ENCODE assay signal across 3 cellular contexts in the genomic region with DNA sequence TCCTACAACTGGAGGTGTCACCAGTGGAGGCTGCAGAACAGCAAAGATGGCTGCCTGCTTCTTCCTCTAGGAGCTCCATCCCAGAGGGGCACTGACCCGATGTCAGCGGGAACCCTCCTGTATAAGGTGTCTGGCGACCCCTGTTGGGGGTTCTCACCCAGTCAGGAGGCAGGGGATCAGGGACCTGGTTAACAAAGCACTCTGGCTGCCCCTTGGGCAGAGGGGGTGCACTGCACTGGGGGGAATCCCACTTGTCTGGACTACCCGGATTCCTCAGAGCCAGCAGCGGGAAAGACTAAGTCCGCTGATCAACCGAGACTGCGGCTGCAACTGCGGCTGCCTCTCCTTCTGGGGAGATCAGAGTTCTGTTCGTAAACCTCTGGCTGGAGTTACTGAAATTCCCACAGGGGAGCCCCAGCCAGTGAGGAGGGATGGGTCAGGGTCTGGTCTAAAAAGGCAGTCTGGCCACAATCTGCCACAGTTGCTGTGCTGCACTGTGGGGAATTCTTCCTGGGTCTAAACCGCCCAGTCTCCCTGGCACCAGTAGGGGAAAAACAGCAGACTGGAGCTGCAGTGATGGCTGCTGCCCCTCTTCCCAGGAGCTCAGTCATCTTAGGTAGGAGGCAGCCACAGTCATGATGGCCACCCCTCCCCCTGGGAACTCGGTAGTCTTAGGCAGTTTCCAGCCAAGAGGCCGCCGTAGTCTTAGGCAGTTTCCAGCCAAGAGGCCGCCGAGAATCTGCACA.
TF ChIP-seq lines count a peak whose summit lies in the region.

No MANE protein-coding gene starts in this region.

TF ChIP-seq in GM23338, 12 proteins besides CTCF, POLR2A, EP300 and RAD21 (continued from another document and continues in another):
- TF ChIP-seq, protein P1, sequence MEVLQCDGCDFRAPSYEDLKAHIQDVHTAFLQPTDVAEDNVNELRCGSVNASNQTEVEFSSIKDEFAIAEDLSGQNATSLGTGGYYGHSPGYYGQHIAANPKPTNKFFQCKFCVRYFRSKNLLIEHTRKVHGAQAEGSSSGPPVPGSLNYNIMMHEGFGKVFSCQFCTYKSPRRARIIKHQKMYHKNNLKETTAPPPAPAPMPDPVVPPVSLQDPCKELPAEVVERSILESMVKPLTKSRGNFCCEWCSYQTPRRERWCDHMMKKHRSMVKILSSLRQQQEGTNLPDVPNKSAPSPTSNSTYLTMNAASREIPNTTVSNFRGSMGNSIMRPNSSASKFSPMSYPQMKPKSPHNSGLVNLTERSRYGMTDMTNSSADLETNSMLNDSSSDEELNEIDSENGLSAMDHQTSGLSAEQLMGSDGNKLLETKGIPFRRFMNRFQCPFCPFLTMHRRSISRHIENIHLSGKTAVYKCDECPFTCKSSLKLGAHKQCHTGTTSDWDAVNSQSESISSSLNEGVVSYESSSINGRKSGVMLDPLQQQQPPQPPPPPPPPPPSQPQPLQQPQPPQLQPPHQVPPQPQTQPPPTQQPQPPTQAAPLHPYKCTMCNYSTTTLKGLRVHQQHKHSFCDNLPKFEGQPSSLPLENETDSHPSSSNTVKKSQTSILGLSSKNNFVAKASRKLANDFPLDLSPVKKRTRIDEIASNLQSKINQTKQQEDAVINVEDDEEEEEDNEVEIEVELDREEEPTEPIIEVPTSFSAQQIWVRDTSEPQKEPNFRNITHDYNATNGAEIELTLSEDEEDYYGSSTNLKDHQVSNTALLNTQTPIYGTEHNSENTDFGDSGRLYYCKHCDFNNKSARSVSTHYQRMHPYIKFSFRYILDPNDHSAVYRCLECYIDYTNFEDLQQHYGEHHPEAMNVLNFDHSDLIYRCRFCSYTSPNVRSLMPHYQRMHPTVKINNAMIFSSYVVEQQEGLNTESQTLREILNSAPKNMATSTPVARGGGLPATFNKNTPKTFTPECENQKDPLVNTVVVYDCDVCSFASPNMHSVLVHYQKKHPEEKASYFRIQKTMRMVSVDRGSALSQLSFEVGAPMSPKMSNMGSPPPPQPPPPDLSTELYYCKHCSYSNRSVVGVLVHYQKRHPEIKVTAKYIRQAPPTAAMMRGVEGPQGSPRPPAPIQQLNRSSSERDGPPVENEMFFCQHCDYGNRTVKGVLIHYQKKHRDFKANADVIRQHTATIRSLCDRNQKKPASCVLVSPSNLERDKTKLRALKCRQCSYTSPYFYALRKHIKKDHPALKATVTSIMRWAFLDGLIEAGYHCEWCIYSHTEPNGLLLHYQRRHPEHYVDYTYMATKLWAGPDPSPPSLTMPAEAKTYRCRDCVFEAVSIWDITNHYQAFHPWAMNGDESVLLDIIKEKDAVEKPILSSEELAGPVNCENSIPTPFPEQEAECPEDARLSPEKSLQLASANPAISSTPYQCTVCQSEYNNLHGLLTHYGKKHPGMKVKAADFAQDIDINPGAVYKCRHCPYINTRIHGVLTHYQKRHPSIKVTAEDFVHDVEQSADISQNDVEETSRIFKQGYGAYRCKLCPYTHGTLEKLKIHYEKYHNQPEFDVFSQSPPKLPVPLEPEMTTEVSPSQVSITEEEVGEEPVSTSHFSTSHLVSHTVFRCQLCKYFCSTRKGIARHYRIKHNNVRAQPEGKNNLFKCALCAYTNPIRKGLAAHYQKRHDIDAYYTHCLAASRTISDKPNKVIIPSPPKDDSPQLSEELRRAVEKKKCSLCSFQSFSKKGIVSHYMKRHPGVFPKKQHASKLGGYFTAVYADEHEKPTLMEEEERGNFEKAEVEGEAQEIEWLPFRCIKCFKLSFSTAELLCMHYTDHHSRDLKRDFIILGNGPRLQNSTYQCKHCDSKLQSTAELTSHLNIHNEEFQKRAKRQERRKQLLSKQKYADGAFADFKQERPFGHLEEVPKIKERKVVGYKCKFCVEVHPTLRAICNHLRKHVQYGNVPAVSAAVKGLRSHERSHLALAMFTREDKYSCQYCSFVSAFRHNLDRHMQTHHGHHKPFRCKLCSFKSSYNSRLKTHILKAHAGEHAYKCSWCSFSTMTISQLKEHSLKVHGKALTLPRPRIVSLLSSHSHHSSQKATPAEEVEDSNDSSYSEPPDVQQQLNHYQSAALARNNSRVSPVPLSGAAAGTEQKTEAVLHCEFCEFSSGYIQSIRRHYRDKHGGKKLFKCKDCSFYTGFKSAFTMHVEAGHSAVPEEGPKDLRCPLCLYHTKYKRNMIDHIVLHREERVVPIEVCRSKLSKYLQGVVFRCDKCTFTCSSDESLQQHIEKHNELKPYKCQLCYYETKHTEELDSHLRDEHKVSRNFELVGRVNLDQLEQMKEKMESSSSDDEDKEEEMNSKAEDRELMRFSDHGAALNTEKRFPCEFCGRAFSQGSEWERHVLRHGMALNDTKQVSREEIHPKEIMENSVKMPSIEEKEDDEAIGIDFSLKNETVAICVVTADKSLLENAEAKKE (CRISPR knock-in tag; IDR thresholded peaks at IDR 0.05), result no peak
- TF ChIP-seq JUNB (IDR thresholded peaks at IDR 0.05; ENCODE audit: unreplicated experiment) (no peak), EZH2phosphoT487 (IDR thresholded peaks at IDR 0.05; ENCODE audit: unreplicated experiment) (no peak), STAT1 (IDR thresholded peaks at IDR 0.05; ENCODE audit: unreplicated experiment) (no peak), ZNF114 (CRISPR knock-in tag; IDR thresholded peaks at IDR 0.05) (no peak), POLR2AphosphoS5 (IDR thresholded peaks at IDR 0.05; ENCODE audit: low read depth) (no peak), NANOG (IDR thresholded peaks at IDR 0.05; ENCODE audit: borderline replicate concordance) (no peak)

TF ChIP-seq in WTC11, 78 proteins besides CTCF, POLR2A, EP300 and RAD21 (continued from another document and continues in another):
- no peak for TF ChIP-seq ATF1 (CRISPR knock-in tag; IDR thresholded peaks at IDR 0.05)
- no peak for TF ChIP-seq ZNF423 (CRISPR knock-in tag; IDR thresholded peaks at IDR 0.05)
- TF ChIP-seq NR1H2 (CRISPR knock-in tag; IDR thresholded peaks at IDR 0.05), result no peak
- TF ChIP-seq, protein P2, sequence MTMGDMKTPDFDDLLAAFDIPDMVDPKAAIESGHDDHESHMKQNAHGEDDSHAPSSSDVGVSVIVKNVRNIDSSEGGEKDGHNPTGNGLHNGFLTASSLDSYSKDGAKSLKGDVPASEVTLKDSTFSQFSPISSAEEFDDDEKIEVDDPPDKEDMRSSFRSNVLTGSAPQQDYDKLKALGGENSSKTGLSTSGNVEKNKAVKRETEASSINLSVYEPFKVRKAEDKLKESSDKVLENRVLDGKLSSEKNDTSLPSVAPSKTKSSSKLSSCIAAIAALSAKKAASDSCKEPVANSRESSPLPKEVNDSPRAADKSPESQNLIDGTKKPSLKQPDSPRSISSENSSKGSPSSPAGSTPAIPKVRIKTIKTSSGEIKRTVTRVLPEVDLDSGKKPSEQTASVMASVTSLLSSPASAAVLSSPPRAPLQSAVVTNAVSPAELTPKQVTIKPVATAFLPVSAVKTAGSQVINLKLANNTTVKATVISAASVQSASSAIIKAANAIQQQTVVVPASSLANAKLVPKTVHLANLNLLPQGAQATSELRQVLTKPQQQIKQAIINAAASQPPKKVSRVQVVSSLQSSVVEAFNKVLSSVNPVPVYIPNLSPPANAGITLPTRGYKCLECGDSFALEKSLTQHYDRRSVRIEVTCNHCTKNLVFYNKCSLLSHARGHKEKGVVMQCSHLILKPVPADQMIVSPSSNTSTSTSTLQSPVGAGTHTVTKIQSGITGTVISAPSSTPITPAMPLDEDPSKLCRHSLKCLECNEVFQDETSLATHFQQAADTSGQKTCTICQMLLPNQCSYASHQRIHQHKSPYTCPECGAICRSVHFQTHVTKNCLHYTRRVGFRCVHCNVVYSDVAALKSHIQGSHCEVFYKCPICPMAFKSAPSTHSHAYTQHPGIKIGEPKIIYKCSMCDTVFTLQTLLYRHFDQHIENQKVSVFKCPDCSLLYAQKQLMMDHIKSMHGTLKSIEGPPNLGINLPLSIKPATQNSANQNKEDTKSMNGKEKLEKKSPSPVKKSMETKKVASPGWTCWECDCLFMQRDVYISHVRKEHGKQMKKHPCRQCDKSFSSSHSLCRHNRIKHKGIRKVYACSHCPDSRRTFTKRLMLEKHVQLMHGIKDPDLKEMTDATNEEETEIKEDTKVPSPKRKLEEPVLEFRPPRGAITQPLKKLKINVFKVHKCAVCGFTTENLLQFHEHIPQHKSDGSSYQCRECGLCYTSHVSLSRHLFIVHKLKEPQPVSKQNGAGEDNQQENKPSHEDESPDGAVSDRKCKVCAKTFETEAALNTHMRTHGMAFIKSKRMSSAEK (CRISPR knock-in tag; IDR thresholded peaks at IDR 0.05; ENCODE audit: borderline replicate concordance), result no peak
- TF ChIP-seq, protein P3, sequence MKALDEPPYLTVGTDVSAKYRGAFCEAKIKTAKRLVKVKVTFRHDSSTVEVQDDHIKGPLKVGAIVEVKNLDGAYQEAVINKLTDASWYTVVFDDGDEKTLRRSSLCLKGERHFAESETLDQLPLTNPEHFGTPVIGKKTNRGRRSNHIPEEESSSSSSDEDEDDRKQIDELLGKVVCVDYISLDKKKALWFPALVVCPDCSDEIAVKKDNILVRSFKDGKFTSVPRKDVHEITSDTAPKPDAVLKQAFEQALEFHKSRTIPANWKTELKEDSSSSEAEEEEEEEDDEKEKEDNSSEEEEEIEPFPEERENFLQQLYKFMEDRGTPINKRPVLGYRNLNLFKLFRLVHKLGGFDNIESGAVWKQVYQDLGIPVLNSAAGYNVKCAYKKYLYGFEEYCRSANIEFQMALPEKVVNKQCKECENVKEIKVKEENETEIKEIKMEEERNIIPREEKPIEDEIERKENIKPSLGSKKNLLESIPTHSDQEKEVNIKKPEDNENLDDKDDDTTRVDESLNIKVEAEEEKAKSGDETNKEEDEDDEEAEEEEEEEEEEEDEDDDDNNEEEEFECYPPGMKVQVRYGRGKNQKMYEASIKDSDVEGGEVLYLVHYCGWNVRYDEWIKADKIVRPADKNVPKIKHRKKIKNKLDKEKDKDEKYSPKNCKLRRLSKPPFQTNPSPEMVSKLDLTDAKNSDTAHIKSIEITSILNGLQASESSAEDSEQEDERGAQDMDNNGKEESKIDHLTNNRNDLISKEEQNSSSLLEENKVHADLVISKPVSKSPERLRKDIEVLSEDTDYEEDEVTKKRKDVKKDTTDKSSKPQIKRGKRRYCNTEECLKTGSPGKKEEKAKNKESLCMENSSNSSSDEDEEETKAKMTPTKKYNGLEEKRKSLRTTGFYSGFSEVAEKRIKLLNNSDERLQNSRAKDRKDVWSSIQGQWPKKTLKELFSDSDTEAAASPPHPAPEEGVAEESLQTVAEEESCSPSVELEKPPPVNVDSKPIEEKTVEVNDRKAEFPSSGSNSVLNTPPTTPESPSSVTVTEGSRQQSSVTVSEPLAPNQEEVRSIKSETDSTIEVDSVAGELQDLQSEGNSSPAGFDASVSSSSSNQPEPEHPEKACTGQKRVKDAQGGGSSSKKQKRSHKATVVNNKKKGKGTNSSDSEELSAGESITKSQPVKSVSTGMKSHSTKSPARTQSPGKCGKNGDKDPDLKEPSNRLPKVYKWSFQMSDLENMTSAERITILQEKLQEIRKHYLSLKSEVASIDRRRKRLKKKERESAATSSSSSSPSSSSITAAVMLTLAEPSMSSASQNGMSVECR (CRISPR knock-in tag; IDR thresholded peaks at IDR 0.05; ENCODE audit: borderline replicate concordance), result no peak
- TF ChIP-seq TP53 (CRISPR knock-in tag; IDR thresholded peaks at IDR 0.05), result no peak

TF ChIP-seq in HepG2, 621 proteins besides CTCF, POLR2A, EP300 and RAD21 (continued from another document):
- TF ChIP-seq ZNF780A (CRISPR knock-in tag; IDR thresholded peaks at IDR 0.05) (no peak), TBL1XR1 (IDR thresholded peaks at IDR 0.05; ENCODE audit: borderline replicate concordance, low read length, partially characterized antibody) (no peak), THYN1 (CRISPR knock-in tag; IDR thresholded peaks at IDR 0.05; ENCODE audit: borderline replicate concordance, low read depth) (no peak), ZNF34 (CRISPR knock-in tag; IDR thresholded peaks at IDR 0.05; ENCODE audit: borderline replicate concordance) (no peak), YY1 (IDR thresholded peaks at IDR 0.05; ENCODE audit: insufficient read depth, insufficient replicate concordance, low read depth, low read length) (peak; percentile 33)
